In genomic region chr5:149018909-149019443, GRCh38 we compare ENCODE assay signal across 14 cellular contexts. TPM values are rescaled to one million over a fixed set of nuclear protein-coding genes. Genes with fewer than 3 reads are reported as not detected.
A peak's percentile ranks its signal among the peaks of the same experiment; 100 is the strongest.
DNase-seq lines count a peak whose midpoint lies in the region; ATAC-seq and TF ChIP-seq lines count a peak whose summit lies in the region.
"Had no signal": no experiment of that assay in that cellular context is flagged by ENCODE, and none has a peak within 500 bp of the region (broad histone marks: within the 10 kb centered on the region; RNA-seq: fewer than 3 reads in every experiment).

No MANE protein-coding gene starts in this region.

- H3K4me1 Mint-ChIP-seq in WTC11: peaks cover 16% of the 10 kb centered on the region
- H3K4me1 Mint-ChIP-seq: IgD-negative memory B cell had no signal

- peaks cover 9% of the 10 kb centered on the region; the same call in 1 of the 2 replicates for H3K9me3 Mint-ChIP-seq in WTC11

- no peak for TF ChIP-seq CTCF in WTC11 (IDR thresholded peaks at IDR 0.05)

- POLR2A ChIA-PET in WTC11 (lab: Charles Lee): no interaction called here

- no peaks in the 10 kb centered on the region for H3K36me3 Mint-ChIP-seq in WTC11
- H3K36me3 Mint-ChIP-seq: IgD-negative memory B cell had no signal

- CTCF ChIA-PET in WTC11 (lab: Charles Lee): interaction anchor here (1.0 to 3.1 kb wide), 7 partner anchors 17 to 288 kb away, joined by 3 to 15 read pairs (median 3); no protein-coding TSS in a partner anchor

- no peak overlapping the region for H3K4me3 Mint-ChIP-seq in WTC11
- H3K4me3 Mint-ChIP-seq: IgD-negative memory B cell had no signal

- H3K27ac Mint-ChIP-seq in WTC11: no peak overlapping the region
- H3K27ac Mint-ChIP-seq: IgD-negative memory B cell had no signal

- ATAC-seq in WTC11: peak; percentile 51; the same call in 1 of the 2 replicates
- ATAC-seq in left lobe of liver: peak; percentile 68
- ATAC-seq: activated CD4-positive, CD25-positive, alpha-beta regulatory T cell treated with anti-CD3 and anti-CD28 coated beads, Interleukin-2, amount 50 U/mL, for 24 hours; body of pancreas had no signal

- DNase-seq in AG08395 (ENCODE audit: low spot score): peak; percentile 46
- DNase-seq in DMS 273 (lab: John Stamatoyannopoulos, UW; ENCODE audit: unreplicated experiment): peak; percentile 16
- DNase-seq in WTC11 (ENCODE audit: low spot score): no peak
- DNase-seq in left lobe of liver (ENCODE audit: low spot score): no peak
- no peak for DNase-seq in NCI-H510A treated with DMSO at 0.1 percent for 48 hours (lab: John Stamatoyannopoulos, UW)
- DNase-seq in amniotic stem cell (lab: John Stamatoyannopoulos, UW): no peak
- DNase-seq in NCI-H146 (lab: John Stamatoyannopoulos, UW): no peak
- no peak for DNase-seq in mesenteric fat pad (ENCODE audit: low spot score)
- DNase-seq: body of pancreas; COR-L47; effector CD8-positive, alpha-beta T cell; NCI-H2107 had no signal

- no peaks in the 10 kb centered on the region for H3K27me3 Mint-ChIP-seq in WTC11 (ENCODE audit: low read depth)

TF ChIP-seq in WTC11, 78 proteins besides CTCF, POLR2A, EP300 and RAD21:
- TF ChIP-seq, protein P1, sequence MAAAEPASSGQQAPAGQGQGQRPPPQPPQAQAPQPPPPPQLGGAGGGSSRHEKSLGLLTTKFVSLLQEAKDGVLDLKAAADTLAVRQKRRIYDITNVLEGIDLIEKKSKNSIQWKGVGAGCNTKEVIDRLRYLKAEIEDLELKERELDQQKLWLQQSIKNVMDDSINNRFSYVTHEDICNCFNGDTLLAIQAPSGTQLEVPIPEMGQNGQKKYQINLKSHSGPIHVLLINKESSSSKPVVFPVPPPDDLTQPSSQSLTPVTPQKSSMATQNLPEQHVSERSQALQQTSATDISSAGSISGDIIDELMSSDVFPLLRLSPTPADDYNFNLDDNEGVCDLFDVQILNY (CRISPR knock-in tag; IDR thresholded peaks at IDR 0.05): no peak
- TF ChIP-seq MAX (CRISPR knock-in tag; IDR thresholded peaks at IDR 0.05): no peak
- TF ChIP-seq IRF2 (CRISPR knock-in tag; IDR thresholded peaks at IDR 0.05; ENCODE audit: borderline replicate concordance, low read depth): no peak
- TF ChIP-seq NR2C2 (CRISPR knock-in tag; IDR thresholded peaks at IDR 0.05): no peak
- TF ChIP-seq, protein P2, sequence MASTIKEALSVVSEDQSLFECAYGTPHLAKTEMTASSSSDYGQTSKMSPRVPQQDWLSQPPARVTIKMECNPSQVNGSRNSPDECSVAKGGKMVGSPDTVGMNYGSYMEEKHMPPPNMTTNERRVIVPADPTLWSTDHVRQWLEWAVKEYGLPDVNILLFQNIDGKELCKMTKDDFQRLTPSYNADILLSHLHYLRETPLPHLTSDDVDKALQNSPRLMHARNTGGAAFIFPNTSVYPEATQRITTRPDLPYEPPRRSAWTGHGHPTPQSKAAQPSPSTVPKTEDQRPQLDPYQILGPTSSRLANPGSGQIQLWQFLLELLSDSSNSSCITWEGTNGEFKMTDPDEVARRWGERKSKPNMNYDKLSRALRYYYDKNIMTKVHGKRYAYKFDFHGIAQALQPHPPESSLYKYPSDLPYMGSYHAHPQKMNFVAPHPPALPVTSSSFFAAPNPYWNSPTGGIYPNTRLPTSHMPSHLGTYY (CRISPR knock-in tag; IDR thresholded peaks at IDR 0.05): no peak
- TF ChIP-seq PRRX2 (CRISPR knock-in tag; IDR thresholded peaks at IDR 0.05): no peak
- no peak for TF ChIP-seq NR1H2 (CRISPR knock-in tag; IDR thresholded peaks at IDR 0.05)
- no peak for TF ChIP-seq ZNF263 (CRISPR knock-in tag; IDR thresholded peaks at IDR 0.05; ENCODE audit: low read depth)
- no peak for TF ChIP-seq TEAD1 (CRISPR knock-in tag; IDR thresholded peaks at IDR 0.05)
- TF ChIP-seq ZBTB21 (CRISPR knock-in tag; IDR thresholded peaks at IDR 0.05; ENCODE audit: borderline replicate concordance): no peak
- TF ChIP-seq ATF3 (CRISPR knock-in tag; conservative IDR thresholded peaks at IDR 0.05): no peak
- no peak for TF ChIP-seq ATF1 (CRISPR knock-in tag; IDR thresholded peaks at IDR 0.05)
- TF ChIP-seq, protein P3, sequence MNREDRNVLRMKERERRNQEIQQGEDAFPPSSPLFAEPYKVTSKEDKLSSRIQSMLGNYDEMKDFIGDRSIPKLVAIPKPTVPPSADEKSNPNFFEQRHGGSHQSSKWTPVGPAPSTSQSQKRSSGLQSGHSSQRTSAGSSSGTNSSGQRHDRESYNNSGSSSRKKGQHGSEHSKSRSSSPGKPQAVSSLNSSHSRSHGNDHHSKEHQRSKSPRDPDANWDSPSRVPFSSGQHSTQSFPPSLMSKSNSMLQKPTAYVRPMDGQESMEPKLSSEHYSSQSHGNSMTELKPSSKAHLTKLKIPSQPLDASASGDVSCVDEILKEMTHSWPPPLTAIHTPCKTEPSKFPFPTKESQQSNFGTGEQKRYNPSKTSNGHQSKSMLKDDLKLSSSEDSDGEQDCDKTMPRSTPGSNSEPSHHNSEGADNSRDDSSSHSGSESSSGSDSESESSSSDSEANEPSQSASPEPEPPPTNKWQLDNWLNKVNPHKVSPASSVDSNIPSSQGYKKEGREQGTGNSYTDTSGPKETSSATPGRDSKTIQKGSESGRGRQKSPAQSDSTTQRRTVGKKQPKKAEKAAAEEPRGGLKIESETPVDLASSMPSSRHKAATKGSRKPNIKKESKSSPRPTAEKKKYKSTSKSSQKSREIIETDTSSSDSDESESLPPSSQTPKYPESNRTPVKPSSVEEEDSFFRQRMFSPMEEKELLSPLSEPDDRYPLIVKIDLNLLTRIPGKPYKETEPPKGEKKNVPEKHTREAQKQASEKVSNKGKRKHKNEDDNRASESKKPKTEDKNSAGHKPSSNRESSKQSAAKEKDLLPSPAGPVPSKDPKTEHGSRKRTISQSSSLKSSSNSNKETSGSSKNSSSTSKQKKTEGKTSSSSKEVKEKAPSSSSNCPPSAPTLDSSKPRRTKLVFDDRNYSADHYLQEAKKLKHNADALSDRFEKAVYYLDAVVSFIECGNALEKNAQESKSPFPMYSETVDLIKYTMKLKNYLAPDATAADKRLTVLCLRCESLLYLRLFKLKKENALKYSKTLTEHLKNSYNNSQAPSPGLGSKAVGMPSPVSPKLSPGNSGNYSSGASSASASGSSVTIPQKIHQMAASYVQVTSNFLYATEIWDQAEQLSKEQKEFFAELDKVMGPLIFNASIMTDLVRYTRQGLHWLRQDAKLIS (CRISPR knock-in tag; IDR thresholded peaks at IDR 0.05; ENCODE audit: borderline replicate concordance): no peak

RNA-seq across cellular contexts. Expression of gene SH3TC2, which starts 43.9 kb away (rescaled TPM):
- total RNA-seq in WTC11 (2021) (0.18 to 0.78 TPM (median 0.61 TPM) in 3 replicates), left lobe of liver (0.43 TPM), mesenteric fat pad (0.64 TPM)

Comparison
In these comparisons a context has a peak if more than half of its experiments do, and no peak if none do; other contexts are left out.
1. DNase-seq: peak in AG08395 (single experiment) and DMS 273 (single experiment); none in WTC11 (single experiment), left lobe of liver (single experiment), NCI-H510A treated with DMSO at 0.1 percent for 48 hours (single experiment), amniotic stem cell (single experiment), NCI-H146 (single experiment) and mesenteric fat pad (single experiment).